ENCODE assay signal across 16 cellular contexts in genomic region chr12:126607867-126608266, GRCh38.
DNase-seq lines count a peak whose midpoint lies in the region; ATAC-seq and TF ChIP-seq lines count a peak whose summit lies in the region.
"Had no signal": no experiment of that assay in that cellular context is flagged by ENCODE, and none has a peak within 500 bp of the region (broad histone marks: within the 10 kb centered on the region; RNA-seq: fewer than 3 reads in every experiment).

No MANE protein-coding gene starts in this region.

- WGBS in right lobe of liver (ENCODE audit: insufficient coverage, low coverage, low lambda C conversion rate, missing lambda C conversion rate), result 13% methylated on average over 1 of the region's 1 CpG

- TF ChIP-seq POLR2A in right lobe of liver (IDR thresholded peaks at IDR 0.05), result no peak

- no peak overlapping the region for H3K4me2 ChIP-seq in PC-9
- H3K4me2 ChIP-seq: A549 had no signal

- DNase-seq in PC-9 (no peak), fibroblast of pulmonary artery (ENCODE audit: low read depth) (peak; percentile 8), right lobe of liver (no peak), upper lobe of right lung (no peak)
- no peak for DNase-seq in naive thymus-derived CD4-positive, alpha-beta T cell
- no peak for DNase-seq in activated naive CD8-positive, alpha-beta T cell treated with anti-CD3 and anti-CD28 coated beads for 36 hours
- DNase-seq: AML-193; CD4-positive, CD25-positive, alpha-beta regulatory T cell; DMS 273 treated with DMSO at 0.1 percent for 48 hours; DMS79; EL; HFFc6 had no signal

- H3K79me2 ChIP-seq in PC-9 (ENCODE audit: low read depth), result no peaks in the 10 kb centered on the region

- H3K4me3 ChIP-seq in PC-9 (no peak overlapping the region), fibroblast of pulmonary artery (replicated peaks; ENCODE audit: low read depth, low read length) (no peak overlapping the region), right lobe of liver (no peak overlapping the region), upper lobe of right lung (no peak overlapping the region)
- H3K4me3 ChIP-seq in naive thymus-derived CD4-positive, alpha-beta T cell (ENCODE audit: low read length), result no peak overlapping the region
- H3K4me3 ChIP-seq: A549; BLaER1 treated with 17β-estradiol and CSF1 and Interleukin-3, amounts not matched to agents 10 nM and 100 nM; HAP-1 had no signal

- no peaks in the 10 kb centered on the region for H3K9me2 ChIP-seq in PC-9 (ENCODE audit: insufficient read depth)

- intact Hi-C loops in PC-9 (cut with micrococcal nuclease; ENCODE audit: unreplicated experiment), result no loop called here
- intact Hi-C loops in right lobe of liver (cut with DNase I), result no loop called here
- intact Hi-C loops in upper lobe of right lung (cut with DNase I), result no loop called here
- intact Hi-C loops in naive thymus-derived CD4-positive, alpha-beta T cell (cut with micrococcal nuclease), result no loop called here

- no peaks in the 10 kb centered on the region for H3K27me3 Mint-ChIP-seq in naive thymus-derived CD4-positive, alpha-beta T cell
- H3K27me3 Mint-ChIP-seq in activated naive CD8-positive, alpha-beta T cell treated with anti-CD3 and anti-CD28 coated beads for 36 hours, result no peaks in the 10 kb centered on the region
- H3K27me3 Mint-ChIP-seq: CD4-positive, CD25-positive, alpha-beta regulatory T cell had no signal

- H4K20me1 ChIP-seq in PC-9 (ENCODE audit: insufficient read depth), result no peaks in the 10 kb centered on the region
- H4K20me1 ChIP-seq: BLaER1 treated with 17β-estradiol and CSF1 and Interleukin-3, amounts not matched to agents 10 nM and 100 nM had no signal

- H3K27ac ChIP-seq in PC-9 (no peak overlapping the region), right lobe of liver (no peak overlapping the region), upper lobe of right lung (no peak overlapping the region)
- H3K27ac ChIP-seq in naive thymus-derived CD4-positive, alpha-beta T cell (ENCODE audit: low read depth, low read length), result no peak overlapping the region
- H3K27ac ChIP-seq: A549 had no signal

- no peaks in the 10 kb centered on the region for H3F3A ChIP-seq in PC-9 (ENCODE audit: insufficient read depth, low read depth)

- peaks cover 0 to 4% (median 0%) of the 10 kb centered on the region in 5 donors for H3K36me3 Mint-ChIP-seq in naive thymus-derived CD4-positive, alpha-beta T cell
- no peaks in the 10 kb centered on the region for H3K36me3 Mint-ChIP-seq in activated naive CD8-positive, alpha-beta T cell treated with anti-CD3 and anti-CD28 coated beads for 36 hours
- H3K36me3 Mint-ChIP-seq: CD4-positive, CD25-positive, alpha-beta regulatory T cell had no signal

- peaks cover 0 to 31% (median 10%) of the 10 kb centered on the region in 7 donors for H3K4me1 Mint-ChIP-seq in naive thymus-derived CD4-positive, alpha-beta T cell
- no peaks in the 10 kb centered on the region for H3K4me1 Mint-ChIP-seq in activated naive CD8-positive, alpha-beta T cell treated with anti-CD3 and anti-CD28 coated beads for 36 hours
- H3K4me1 Mint-ChIP-seq: CD4-positive, CD25-positive, alpha-beta regulatory T cell had no signal

- H3K9me3 ChIP-seq in PC-9 (ENCODE audit: insufficient read depth, low read depth) (no peaks in the 10 kb centered on the region), right lobe of liver (peaks cover 0 to 7% (median 0%) of the 10 kb centered on the region in 4 donors), upper lobe of right lung (peaks cover under 1% of the 10 kb centered on the region)
- H3K9me3 ChIP-seq in naive thymus-derived CD4-positive, alpha-beta T cell (ENCODE audit: control insufficient read depth in 2 of 3, low read length in 3 of 3), result peaks cover 0 to 2% (median 0%) of the 10 kb centered on the region in 3 experiments
- H3K9me3 ChIP-seq: A549, HAP-1 had no signal

- H3K27me3 ChIP-seq in PC-9 (ENCODE audit: insufficient read depth, low read depth), result no peaks in the 10 kb centered on the region
- H3K27me3 ChIP-seq in right lobe of liver, result no peaks in the 10 kb centered on the region
- H3K27me3 ChIP-seq in upper lobe of right lung, result no peaks in the 10 kb centered on the region
- no peaks in the 10 kb centered on the region for H3K27me3 ChIP-seq in naive thymus-derived CD4-positive, alpha-beta T cell (ENCODE audit: control insufficient read depth in 2 of 2, insufficient read depth in 2 of 2, low read length in 2 of 2)
- H3K27me3 ChIP-seq: BLaER1 treated with 17β-estradiol and CSF1 and Interleukin-3, amounts not matched to agents 10 nM and 100 nM had no signal

- peak overlapping the region; percentile 48; the same call in 1 of the 2 replicates for H2AFZ ChIP-seq in PC-9

- no peaks in the 10 kb centered on the region for H3K36me3 ChIP-seq in PC-9 (ENCODE audit: low read depth)
- no peaks in the 10 kb centered on the region for H3K36me3 ChIP-seq in right lobe of liver
- H3K36me3 ChIP-seq in upper lobe of right lung, result no peaks in the 10 kb centered on the region
- no peaks in the 10 kb centered on the region for H3K36me3 ChIP-seq in naive thymus-derived CD4-positive, alpha-beta T cell (ENCODE audit: control insufficient read depth in 2 of 3, insufficient read depth in 3 of 3, low read length in 3 of 3)
- H3K36me3 ChIP-seq: BLaER1 treated with 17β-estradiol and CSF1 and Interleukin-3, amounts not matched to agents 10 nM and 100 nM; HAP-1 had no signal

- no peak overlapping the region for H3K27ac Mint-ChIP-seq in naive thymus-derived CD4-positive, alpha-beta T cell
- no peak overlapping the region for H3K27ac Mint-ChIP-seq in activated naive CD8-positive, alpha-beta T cell treated with anti-CD3 and anti-CD28 coated beads for 36 hours
- H3K27ac Mint-ChIP-seq: CD4-positive, CD25-positive, alpha-beta regulatory T cell; HFFc6 had no signal

- POLR2A ChIA-PET in PC-9 (lab: Charles Lee; ENCODE audit: unreplicated experiment), result no interaction called here
- POLR2A ChIA-PET in naive thymus-derived CD4-positive, alpha-beta T cell (lab: Charles Lee), result no interaction called here

- H3K4me1 ChIP-seq in PC-9 (replicated peaks; ENCODE audit: insufficient read depth) (no peaks in the 10 kb centered on the region), right lobe of liver (peaks cover 0 to 17% (median 2%) of the 10 kb centered on the region in 4 donors), upper lobe of right lung (no peaks in the 10 kb centered on the region)
- H3K4me1 ChIP-seq in naive thymus-derived CD4-positive, alpha-beta T cell (ENCODE audit: control insufficient read depth in 2 of 2, insufficient read depth in 2 of 2, low read length in 2 of 2), result no peaks in the 10 kb centered on the region
- H3K4me1 ChIP-seq: A549, HAP-1 had no signal

- TF ChIP-seq CTCF in PC-9 (conservative IDR thresholded peaks at IDR 0.05) (no peak), fibroblast of pulmonary artery (IDR thresholded peaks at IDR 0.05; ENCODE audit: low read length, missing control alignments) (no peak), right lobe of liver (IDR thresholded peaks at IDR 0.05) (no peak), upper lobe of right lung (IDR thresholded peaks at IDR 0.05) (no peak)

- H3K9me3 Mint-ChIP-seq in naive thymus-derived CD4-positive, alpha-beta T cell, result peaks cover 0 to 28% (median 8%) of the 10 kb centered on the region in 11 donors
- peaks cover 8% of the 10 kb centered on the region for H3K9me3 Mint-ChIP-seq in activated naive CD8-positive, alpha-beta T cell treated with anti-CD3 and anti-CD28 coated beads for 36 hours

- no TSS peak for BruUV-seq in PC-9 (replicated peaks; lab: Mats Ljungman, UMichigan)

- H3K4me3 Mint-ChIP-seq in naive thymus-derived CD4-positive, alpha-beta T cell, result peak overlapping the region in 2 of 10 donors; percentile 7 to 22
- no peak overlapping the region for H3K4me3 Mint-ChIP-seq in activated naive CD8-positive, alpha-beta T cell treated with anti-CD3 and anti-CD28 coated beads for 36 hours
- H3K4me3 Mint-ChIP-seq: CD4-positive, CD25-positive, alpha-beta regulatory T cell; HFFc6 had no signal

- ATAC-seq in right lobe of liver, result peak; percentile 30 to 81 (median 72)
- ATAC-seq in upper lobe of right lung, result peak; percentile 40
- no peak for ATAC-seq in naive thymus-derived CD4-positive, alpha-beta T cell
- no peak for ATAC-seq in GM21360 (IDR thresholded peaks at IDR 0.05; ENCODE audit: unreplicated experiment)
- ATAC-seq: A549 had no signal

- CTCF ChIA-PET in PC-9 (lab: Charles Lee), result no interaction called here
- CTCF ChIA-PET in naive thymus-derived CD4-positive, alpha-beta T cell (lab: Charles Lee), result no interaction called here

Comparison
In these comparisons a context has a peak if more than half of its experiments do, and no peak if none do; other contexts are left out.
1. ATAC-seq: peak in right lobe of liver (4 of 4) and upper lobe of right lung (single experiment); none in naive thymus-derived CD4-positive, alpha-beta T cell (single experiment) and GM21360 (single experiment).